23 cellular contexts compared by ENCODE assay signal in genomic region chr1:237681210-237681609, GRCh38.
DNase-seq lines count a peak whose midpoint lies in the region; ATAC-seq lines count a peak whose summit lies in the region.
"Had no signal": no experiment of that assay in that cellular context is flagged by ENCODE, and none has a peak within 500 bp of the region (broad histone marks: within the 10 kb centered on the region; RNA-seq: fewer than 3 reads in every experiment).

No MANE protein-coding gene starts in this region.

- H3K9me2 ChIP-seq in GM23248 (ENCODE audit: insufficient read depth): no peaks in the 10 kb centered on the region

- H3F3A ChIP-seq in GM23248 (ENCODE audit: insufficient read depth): no peaks in the 10 kb centered on the region

- H4K20me1 ChIP-seq in GM23248 (ENCODE audit: insufficient read depth): no peaks in the 10 kb centered on the region

- no peak overlapping the region for H4K8ac ChIP-seq in trophoblast cell (ENCODE audit: low read depth, low read length)

- H4K91ac ChIP-seq in trophoblast cell (ENCODE audit: low read depth, low read length): no peak overlapping the region

- H3K27me3 ChIP-seq in GM23248 (replicated peaks; ENCODE audit: insufficient read depth) (no peaks in the 10 kb centered on the region), trophoblast cell (ENCODE audit: insufficient read depth, low read length) (no peaks in the 10 kb centered on the region)

- intact Hi-C loops in left cardiac atrium (cut with DNase I): no loop called here

- H3K18ac ChIP-seq in trophoblast cell (ENCODE audit: low read length): no peak overlapping the region

- no peak overlapping the region for H3K4me2 ChIP-seq in GM23248 (ENCODE audit: unreplicated experiment)
- no peak overlapping the region for H3K4me2 ChIP-seq in trophoblast cell (ENCODE audit: low read length)
- H3K4me2 ChIP-seq: A549, GM23338, PC-9 had no signal

- H3K4me3 ChIP-seq in GM23248 (no peak overlapping the region), trophoblast cell (ENCODE audit: low read depth, low read length) (no peak overlapping the region)
- H3K4me3 ChIP-seq: A549, GM23338, PC-9 had no signal

- no peak overlapping the region for H2AFZ ChIP-seq in GM23248
- no peak overlapping the region for H2AFZ ChIP-seq in trophoblast cell (ENCODE audit: insufficient read depth, low read length, poor library complexity)
- H2AFZ ChIP-seq: GM23338, PC-9 had no signal

- peak; percentile 46 to 63 for ATAC-seq in left cardiac atrium
- ATAC-seq: A549, GM23338 had no signal

- H3K9ac ChIP-seq in GM23248 (no peak overlapping the region), trophoblast cell (ENCODE audit: low read length) (no peak overlapping the region)

- H2BK5ac ChIP-seq in trophoblast cell (ENCODE audit: low read depth, low read length, poor library complexity): no peak overlapping the region

- no peak overlapping the region for H2BK120ac ChIP-seq in trophoblast cell (ENCODE audit: insufficient read depth, low read length, poor library complexity)

- DNase-seq in GM23248 (peak; percentile 1), amniotic epithelial cell (ENCODE audit: low read depth) (peak; percentile 7), left cardiac atrium (no peak), trophoblast cell (peak; percentile 88 to 90), SKM-1 (lab: John Stamatoyannopoulos, UW; ENCODE audit: unreplicated experiment) (no peak), kidney tubule cell (ENCODE audit: low spot score) (no peak), AG08395 (ENCODE audit: low spot score) (no peak)
- DNase-seq: C1 segment of cervical spinal cord; CD4-positive, alpha-beta memory T cell; COR-L47; H9; KBM-7; MV-4-11; NCI-H1105; NCI-H1436 treated with DMSO at 0.1 percent for 48 hours; NCI-H1930; NCI-H446; NCI-H526; NCI-H82; PC-9; SHP77 treated with DMSO at 0.1 percent for 48 hours had no signal

- H3K36me3 ChIP-seq in GM23248 (ENCODE audit: low read depth) (no peaks in the 10 kb centered on the region), trophoblast cell (ENCODE audit: control insufficient read depth in 1 of 2, insufficient read depth in 2 of 2, low read length in 2 of 2) (no peaks in the 10 kb centered on the region)

- H3K79me2 ChIP-seq in GM23248 (ENCODE audit: insufficient read depth) (no peaks in the 10 kb centered on the region), trophoblast cell (ENCODE audit: control insufficient read depth, insufficient read depth, low read length, poor library complexity) (no peaks in the 10 kb centered on the region)

- no peak overlapping the region for H3K27ac ChIP-seq in GM23248
- H3K27ac ChIP-seq in trophoblast cell (ENCODE audit: low read depth, low read length): no peak overlapping the region
- H3K27ac ChIP-seq: A549, PC-9 had no signal

- H3K79me1 ChIP-seq in trophoblast cell (ENCODE audit: low read length): peaks cover 2% of the 10 kb centered on the region

- 2 to 5% methylated on average over 6 of the region's 6 CpGs for WGBS in GM23248 (ENCODE audit: low coverage in 1 of 2, low lambda C conversion rate in 2 of 2, missing lambda C conversion rate in 2 of 2), 2 experiments
- no CpG with 5 or more reads among the region's 6 CpGs for WGBS in trophoblast cell (ENCODE audit: extremely low coverage, insufficient coverage, insufficient read length)

- H3K23ac ChIP-seq in trophoblast cell (ENCODE audit: low read length): no peak overlapping the region

- H4K12ac ChIP-seq in trophoblast cell (ENCODE audit: low read depth, low read length): no peak overlapping the region

- no peak overlapping the region for H3K14ac ChIP-seq in trophoblast cell (ENCODE audit: low read length)

- H2BK12ac ChIP-seq in trophoblast cell (ENCODE audit: low read length): no peak overlapping the region

- H3K4ac ChIP-seq in trophoblast cell (ENCODE audit: low read depth, low read length): no peak overlapping the region

- in situ Hi-C loops in GM23248 (cut with MboI): no loop called here

- peaks cover 4% of the 10 kb centered on the region for H3K9me3 ChIP-seq in GM23248 (ENCODE audit: low read depth)
- H3K9me3 ChIP-seq in trophoblast cell (ENCODE audit: insufficient read depth, low read depth, low read length): no peaks in the 10 kb centered on the region
- H3K9me3 ChIP-seq: A549 had no signal

- no peak overlapping the region for H2AK5ac ChIP-seq in trophoblast cell (ENCODE audit: low read length)

- H3K4me1 ChIP-seq in GM23248 (ENCODE audit: insufficient read depth) (no peaks in the 10 kb centered on the region), trophoblast cell (ENCODE audit: control insufficient read depth in 1 of 2, insufficient read depth in 2 of 2, low read length in 2 of 2) (peaks cover 2 to 7% of the 10 kb centered on the region in 2 experiments)
- H3K4me1 ChIP-seq: A549 had no signal

Comparison
In these comparisons a context has a peak if more than half of its experiments do, and no peak if none do; other contexts are left out.
1. DNase-seq: peak in GM23248 (single experiment), amniotic epithelial cell (single experiment) and trophoblast cell (2 of 2); none in left cardiac atrium (single experiment), SKM-1 (single experiment), kidney tubule cell (single experiment) and AG08395 (single experiment).